Comparison of ENCODE assay signal across 1 cellular context in genomic region chr21:33383056-33383888, GRCh38.
TF ChIP-seq lines count a peak whose summit lies in the region.

No MANE protein-coding gene starts in this region.

TF ChIP-seq in HepG2, 621 proteins besides CTCF, POLR2A, EP300 and RAD21 (continued from another document and continues in another):
- TF ChIP-seq E2F5 (CRISPR knock-in tag; conservative IDR thresholded peaks at IDR 0.05), result no peak
- no peak for TF ChIP-seq SNAI1 (CRISPR knock-in tag; IDR thresholded peaks at IDR 0.05; ENCODE audit: borderline replicate concordance)
- 0 out of 2 replicates have a peak, but pooled peaks have one; percentile 46 for TF ChIP-seq ZNF451 (CRISPR knock-in tag; IDR thresholded peaks at IDR 0.05)
- no peak for TF ChIP-seq ZNF34 (CRISPR knock-in tag; IDR thresholded peaks at IDR 0.05; ENCODE audit: borderline replicate concordance)
- TF ChIP-seq PRMT3 (CRISPR knock-in tag; IDR thresholded peaks at IDR 0.05; ENCODE audit: borderline replicate concordance, low read depth), result no peak
- no peak for TF ChIP-seq ZNF18 (CRISPR knock-in tag; IDR thresholded peaks at IDR 0.05; ENCODE audit: insufficient replicate concordance)
- TF ChIP-seq TIGD3 (CRISPR knock-in tag; IDR thresholded peaks at IDR 0.05; ENCODE audit: borderline replicate concordance), result no peak
- TF ChIP-seq PAWR (CRISPR knock-in tag; IDR thresholded peaks at IDR 0.05; ENCODE audit: borderline replicate concordance), result no peak
- no peak for TF ChIP-seq ZNF577 (CRISPR knock-in tag; IDR thresholded peaks at IDR 0.05; ENCODE audit: borderline replicate concordance, low read depth)
- TF ChIP-seq CBX1 (IDR thresholded peaks at IDR 0.05; ENCODE audit: low read depth), result no peak
- no peak for TF ChIP-seq CBX2 (IDR thresholded peaks at IDR 0.05; ENCODE audit: low read depth, low read length)
- TF ChIP-seq CBX2 (CRISPR knock-in tag; IDR thresholded peaks at IDR 0.05; ENCODE audit: low read depth), result no peak
- no peak for TF ChIP-seq CCAR2 (optimal IDR thresholded peaks at IDR 0.05; ENCODE audit: low read depth, low read length)
- TF ChIP-seq CENPT (CRISPR knock-in tag; IDR thresholded peaks at IDR 0.05; ENCODE audit: low read depth), result no peak
- peak; percentile 58; the same call in 1 of the 2 replicates for TF ChIP-seq ZKSCAN8 (CRISPR knock-in tag; IDR thresholded peaks at IDR 0.05; ENCODE audit: borderline replicate concordance)
- peak; percentile 20; the same call in 1 of the 2 replicates for TF ChIP-seq SOX13 (IDR thresholded peaks at IDR 0.05)
- peak in 1 of 2 experiments; percentile 73; a peak in 1 of 4 replicates for TF ChIP-seq SOX13 (CRISPR knock-in tag; conservative IDR thresholded peaks at IDR 0.05 in 1 of 2, IDR thresholded peaks at IDR 0.05 in 1 of 2)
- TF ChIP-seq HCFC1 (IDR thresholded peaks at IDR 0.05; ENCODE audit: low read depth, low read length), result no peak
- no peak for TF ChIP-seq ZMAT5 (CRISPR knock-in tag; IDR thresholded peaks at IDR 0.05; ENCODE audit: borderline replicate concordance, low read depth)
- peak; percentile 78 for TF ChIP-seq ZBTB7B (CRISPR knock-in tag; IDR thresholded peaks at IDR 0.05)
- peak; percentile 41; the same call in 1 of the 2 replicates for TF ChIP-seq ZNF607 (CRISPR knock-in tag; IDR thresholded peaks at IDR 0.05; ENCODE audit: borderline replicate concordance)
- no peak for TF ChIP-seq ZNF446 (CRISPR knock-in tag; IDR thresholded peaks at IDR 0.05)
- TF ChIP-seq ZNF782 (CRISPR knock-in tag; IDR thresholded peaks at IDR 0.05; ENCODE audit: borderline replicate concordance), result no peak
- TF ChIP-seq REL (CRISPR knock-in tag; conservative IDR thresholded peaks at IDR 0.05), result peak; percentile 59; the same call in 1 of the 2 replicates
- TF ChIP-seq MATR3 (CRISPR knock-in tag; IDR thresholded peaks at IDR 0.05), result no peak
- TF ChIP-seq MTERF4 (CRISPR knock-in tag; IDR thresholded peaks at IDR 0.05), result no peak
- no peak for TF ChIP-seq ZNF569 (CRISPR knock-in tag; IDR thresholded peaks at IDR 0.05; ENCODE audit: borderline replicate concordance)
- TF ChIP-seq ZNF703 (CRISPR knock-in tag; IDR thresholded peaks at IDR 0.05; ENCODE audit: borderline replicate concordance), result no peak
- peak; percentile 47; the same call in 1 of the 2 replicates for TF ChIP-seq BORCS8-MEF2B (CRISPR knock-in tag; IDR thresholded peaks at IDR 0.05)
- TF ChIP-seq RXRB (CRISPR knock-in tag; IDR thresholded peaks at IDR 0.05; ENCODE audit: borderline replicate concordance), result peak; percentile 94
- no peak for TF ChIP-seq TOPORS (CRISPR knock-in tag; IDR thresholded peaks at IDR 0.05)
- TF ChIP-seq GTF3A (CRISPR knock-in tag; conservative IDR thresholded peaks at IDR 0.05), result no peak
- TF ChIP-seq NFKBIZ (CRISPR knock-in tag; IDR thresholded peaks at IDR 0.05), result no peak
- TF ChIP-seq ZNF367 (CRISPR knock-in tag; IDR thresholded peaks at IDR 0.05; ENCODE audit: borderline replicate concordance), result no peak
- TF ChIP-seq KLF11 (CRISPR knock-in tag; IDR thresholded peaks at IDR 0.05), result no peak
- TF ChIP-seq ATF6 (CRISPR knock-in tag; conservative IDR thresholded peaks at IDR 0.05), result 0 out of 2 replicates have a peak, but pooled peaks have one; percentile 10
- no peak for TF ChIP-seq ZNF883 (CRISPR knock-in tag; IDR thresholded peaks at IDR 0.05; ENCODE audit: not compliant biosample characterization)
- TF ChIP-seq RFXAP (CRISPR knock-in tag; IDR thresholded peaks at IDR 0.05; ENCODE audit: borderline replicate concordance), result no peak
- TF ChIP-seq SKI (IDR thresholded peaks at IDR 0.05; ENCODE audit: partially characterized antibody), result peak; percentile 64
- TF ChIP-seq ZNF749 (CRISPR knock-in tag; IDR thresholded peaks at IDR 0.05; ENCODE audit: borderline replicate concordance), result no peak
- no peak; the same call in 1 of the 2 replicates for TF ChIP-seq ZBED4 (CRISPR knock-in tag; IDR thresholded peaks at IDR 0.05; ENCODE audit: borderline replicate concordance)
- TF ChIP-seq ZNF441 (CRISPR knock-in tag; IDR thresholded peaks at IDR 0.05; ENCODE audit: borderline replicate concordance), result no peak; the same call in 1 of the 2 replicates
- TF ChIP-seq ZNF329 (CRISPR knock-in tag; IDR thresholded peaks at IDR 0.05; ENCODE audit: low read depth), result no peak
- TF ChIP-seq ZFP82 (CRISPR knock-in tag; IDR thresholded peaks at IDR 0.05; ENCODE audit: borderline replicate concordance), result no peak
- no peak for TF ChIP-seq GLMP (CRISPR knock-in tag; IDR thresholded peaks at IDR 0.05; ENCODE audit: borderline replicate concordance)
- TF ChIP-seq PRDM10 (CRISPR knock-in tag; IDR thresholded peaks at IDR 0.05; ENCODE audit: low read depth), result no peak
- no peak for TF ChIP-seq ZNF224 (CRISPR knock-in tag; IDR thresholded peaks at IDR 0.05)
- TF ChIP-seq STAT5B (CRISPR knock-in tag; IDR thresholded peaks at IDR 0.05), result no peak
- no peak for TF ChIP-seq FOXP1 (IDR thresholded peaks at IDR 0.05)
- TF ChIP-seq FOXP1 (CRISPR knock-in tag; IDR thresholded peaks at IDR 0.05), result peak; percentile 44; the same call in 1 of the 2 replicates
- TF ChIP-seq ZBTB34 (CRISPR knock-in tag; IDR thresholded peaks at IDR 0.05), result peak; percentile 66; the same call in 1 of the 2 replicates
- TF ChIP-seq NCOA1 (CRISPR knock-in tag; IDR thresholded peaks at IDR 0.05), result no peak
